ENCODE assay signal across 18 cellular contexts in the genomic region with DNA sequence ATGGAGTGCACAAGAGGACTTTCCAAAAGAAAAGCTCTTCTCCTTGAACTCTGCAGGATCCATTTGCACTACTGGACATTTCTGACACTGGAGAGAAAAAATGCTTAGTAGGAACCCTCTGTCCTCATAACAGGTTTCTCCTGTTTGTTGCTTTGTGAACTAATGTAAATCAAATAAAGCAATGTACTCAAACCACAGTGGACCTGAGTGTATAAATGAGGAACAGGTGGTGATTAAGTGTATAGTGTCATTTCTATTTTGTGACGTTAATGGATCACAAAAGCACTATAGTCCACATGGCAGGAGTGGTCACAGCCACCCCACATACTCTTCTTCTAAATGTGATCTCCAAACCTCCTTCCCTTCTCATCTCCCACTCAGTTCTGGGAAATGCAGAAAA.
A peak's percentile ranks its signal among the peaks of the same experiment; 100 is the strongest.
DNase-seq lines count a peak whose midpoint lies in the region; ATAC-seq and TF ChIP-seq lines count a peak whose summit lies in the region.
"Had no signal": no experiment of that assay in that cellular context is flagged by ENCODE, and none has a peak within 500 bp of the region (broad histone marks: within the 10 kb centered on the region; RNA-seq: fewer than 3 reads in every experiment).

No MANE protein-coding gene starts in this region.

- H3K27ac ChIP-seq in VCaP: peak overlapping the region; percentile 71
- H3K27ac ChIP-seq: BLaER1 treated with 17β-estradiol and CSF1 and Interleukin-3, amounts not matched to agents 10 nM and 100 nM had no signal

- ATAC-seq in GM21447 (IDR thresholded peaks at IDR 0.05; ENCODE audit: unreplicated experiment) (no peak), HG03045 (IDR thresholded peaks at IDR 0.05; ENCODE audit: unreplicated experiment) (no peak)
- ATAC-seq: CD8-positive, alpha-beta T cell had no signal

- DNase-seq in DMS153 (lab: John Stamatoyannopoulos, UW) (peak; percentile 86), DMS53 (lab: John Stamatoyannopoulos, UW) (peak; percentile 84), NCI-H2029 (lab: John Stamatoyannopoulos, UW) (peak; percentile 23), GM19238 (ENCODE audit: insufficient read length, low spot score) (no peak)
- no peak for DNase-seq in activated CD8-positive, alpha-beta memory T cell treated with anti-CD3 and anti-CD28 coated beads, Interleukin-2, amount 50 U/mL, for 48 hours
- DNase-seq: Calu3; CD8-positive, alpha-beta T cell; Kasumi-1; NCI-H187 treated with DMSO at 0.1 percent for 48 hours; NCI-H524; NK-92 treated with Interleukin-12 subunit alpha and Interleukin-12 subunit beta, amount 100 ng/mL, for 24 hours; Right ventricle myocardium superior; SW 1271; T-helper 2 cell had no signal

- no peak for TF ChIP-seq CTCF in VCaP (conservative IDR thresholded peaks at IDR 0.05)

Comparison
In these comparisons a context has a peak if more than half of its experiments do, and no peak if none do; other contexts are left out.
1. DNase-seq: peak in DMS153 (single experiment), DMS53 (single experiment) and NCI-H2029 (single experiment); none in activated CD8-positive, alpha-beta memory T cell treated with anti-CD3 and anti-CD28 coated beads, Interleukin-2, amount 50 U/mL, for 48 hours (single experiment) and GM19238 (single experiment).